ENCODE assay signal across 8 cellular contexts in genomic region chr17:40313660-40314556, GRCh38. TPM values are rescaled to one million over a fixed set of nuclear protein-coding genes. Genes with fewer than 3 reads are reported as not detected.
A peak's percentile ranks its signal among the peaks of the same experiment; 100 is the strongest.
DNase-seq lines count a peak whose midpoint lies in the region; TF ChIP-seq lines count a peak whose summit lies in the region.

No MANE protein-coding gene starts in this region.

- no peak for TF ChIP-seq POLR2A in stomach (IDR thresholded peaks at IDR 0.05)

- intact Hi-C loops in activated CD4-positive, alpha-beta T cell treated with anti-CD3 and anti-CD28 coated beads, Interleukin-2, amount 10 ng/mL, durations not matched to agents 24 days and 14 days (cut with micrococcal nuclease) = no loop called here
- intact Hi-C loops in stomach (cut with DNase I; ENCODE audit: low total_unique reads) = no loop called here

- WGBS in stomach, 5 donors = 63 to 71% (median 65%) methylated on average over 6 to 7 of the region's 7 CpGs

- H3K4me1 Mint-ChIP-seq in activated CD4-positive, alpha-beta T cell treated with anti-CD3 and anti-CD28 coated beads, Interleukin-2, amount 10 ng/mL, durations not matched to agents 24 days and 14 days = peaks cover 59% of the 10 kb centered on the region

- H3K36me3 Mint-ChIP-seq in activated CD4-positive, alpha-beta T cell treated with anti-CD3 and anti-CD28 coated beads, Interleukin-2, amount 10 ng/mL, durations not matched to agents 24 days and 14 days (ENCODE audit: low read depth) = no peaks in the 10 kb centered on the region

- TF ChIP-seq EP300 in stomach (IDR thresholded peaks at IDR 0.05) = no peak

- H3K27me3 Mint-ChIP-seq in activated CD4-positive, alpha-beta T cell treated with anti-CD3 and anti-CD28 coated beads, Interleukin-2, amount 10 ng/mL, durations not matched to agents 24 days and 14 days = peaks cover 2% of the 10 kb centered on the region

- H3K4me3 ChIP-seq in fibroblast of mammary gland (ENCODE audit: control insufficient read depth, low read depth, low read length) (no peak overlapping the region), stomach (no peak overlapping the region)

- no peaks in the 10 kb centered on the region for H3K9me3 Mint-ChIP-seq in activated CD4-positive, alpha-beta T cell treated with anti-CD3 and anti-CD28 coated beads, Interleukin-2, amount 10 ng/mL, durations not matched to agents 24 days and 14 days

- peaks cover 85 to 96% (median 93%) of the 10 kb centered on the region in 4 donors for H3K4me1 ChIP-seq in stomach

- no peak for DNase-seq in activated CD4-positive, alpha-beta T cell treated with anti-CD3 and anti-CD28 coated beads, Interleukin-2, amount 10 ng/mL, durations not matched to agents 24 days and 14 days
- DNase-seq in activated CD4-positive, alpha-beta T cell treated with anti-CD3 and anti-CD28 coated beads, Interleukin-2, amount 50 U/mL, for 1 hour = no peak
- peak; percentile 75 for DNase-seq in NCI-H69 (lab: John Stamatoyannopoulos, UW)
- DNase-seq in fibroblast of mammary gland (ENCODE audit: low read depth) = peak; percentile 44
- no peak for DNase-seq in stomach
- DNase-seq in NK-92 (lab: John Stamatoyannopoulos, UW; ENCODE audit: unreplicated experiment) = no peak
- no peak for DNase-seq in NCI-H526 (lab: John Stamatoyannopoulos, UW)
- no peak for DNase-seq in NCI-H1048 (lab: John Stamatoyannopoulos, UW)

- H3K27ac ChIP-seq in stomach = peak overlapping the region in 3 of 5 donors; percentile 93 to 98 (median 96)

- no peaks in the 10 kb centered on the region for H3K27me3 ChIP-seq in stomach

- peak overlapping the region; percentile 55 for H3K27ac Mint-ChIP-seq in activated CD4-positive, alpha-beta T cell treated with anti-CD3 and anti-CD28 coated beads, Interleukin-2, amount 10 ng/mL, durations not matched to agents 24 days and 14 days

- H3K36me3 ChIP-seq in stomach = no peaks in the 10 kb centered on the region

- no peak overlapping the region for H3K4me3 Mint-ChIP-seq in activated CD4-positive, alpha-beta T cell treated with anti-CD3 and anti-CD28 coated beads, Interleukin-2, amount 10 ng/mL, durations not matched to agents 24 days and 14 days

- TF ChIP-seq CTCF in fibroblast of mammary gland (conservative IDR thresholded peaks at IDR 0.05; ENCODE audit: control insufficient read depth, insufficient read depth, low read depth, low read length) = no peak
- TF ChIP-seq CTCF in stomach (IDR thresholded peaks at IDR 0.05) = no peak

- H3K9me3 ChIP-seq in stomach = no peaks in the 10 kb centered on the region

RNA-seq across cellular contexts. Expression of gene RARA, which starts 4.9 kb away (rescaled TPM):
- 24.0 and 26.2 TPM in 2 replicates for total RNA-seq in activated CD4-positive, alpha-beta T cell treated with anti-CD3 and anti-CD28 coated beads, Interleukin-2, amount 10 ng/mL, durations not matched to agents 24 days and 14 days
- 10 to 100 TPM; 14.3 to 40.8 (median 24.6) TPM for total RNA-seq in stomach
- polyA plus RNA-seq in stomach = 10 to 100 TPM; 11.2 to 20.0 (median 17.1) TPM

RNA-seq across cellular contexts. Expression of gene CDC6, which starts 26.2 kb away (rescaled TPM):
- total RNA-seq in activated CD4-positive, alpha-beta T cell treated with anti-CD3 and anti-CD28 coated beads, Interleukin-2, amount 10 ng/mL, durations not matched to agents 24 days and 14 days = 139 and 142 TPM in 2 replicates
- total RNA-seq in stomach = 1 to 10 TPM in 4 of 5 donors, not detected in 1; 1.4 to 9.8 (median 4.5) TPM
- polyA plus RNA-seq in stomach = 1 to 10 TPM; 1.1 to 4.0 (median 3.1) TPM

RNA-seq across cellular contexts. Expression of gene GJD3, which starts 50.6 kb away (rescaled TPM):
- 0.23 and 0.38 TPM in 2 replicates for total RNA-seq in activated CD4-positive, alpha-beta T cell treated with anti-CD3 and anti-CD28 coated beads, Interleukin-2, amount 10 ng/mL, durations not matched to agents 24 days and 14 days
- 1 to 10 TPM in 1 of 5 donors, under 1 TPM in 1, not detected in 3; 0.55 to 1.2 TPM for total RNA-seq in stomach
- polyA plus RNA-seq in stomach = not detected

Comparison
In these comparisons a context has a peak if more than half of its experiments do, and no peak if none do; other contexts are left out.
1. DNase-seq: peak in NCI-H69 (single experiment) and fibroblast of mammary gland (single experiment); none in activated CD4-positive, alpha-beta T cell treated with anti-CD3 and anti-CD28 coated beads, Interleukin-2, amount 10 ng/mL, durations not matched to agents 24 days and 14 days (single experiment), activated CD4-positive, alpha-beta T cell treated with anti-CD3 and anti-CD28 coated beads, Interleukin-2, amount 50 U/mL, for 1 hour (single experiment), stomach (single experiment), NK-92 (single experiment), NCI-H526 (0 of 2) and NCI-H1048 (single experiment).
2. RNA of gene CDC6, which starts 26.2 kb away (total RNA-seq): 139 to 142 TPM in activated CD4-positive, alpha-beta T cell treated with anti-CD3 and anti-CD28 coated beads, Interleukin-2, amount 10 ng/mL, durations not matched to agents 24 days and 14 days; 1.4 to 9.8 TPM in stomach; every median in the first group is over 10 times any median in the second.